14 cellular contexts compared by ENCODE assay signal in the genomic region with DNA sequence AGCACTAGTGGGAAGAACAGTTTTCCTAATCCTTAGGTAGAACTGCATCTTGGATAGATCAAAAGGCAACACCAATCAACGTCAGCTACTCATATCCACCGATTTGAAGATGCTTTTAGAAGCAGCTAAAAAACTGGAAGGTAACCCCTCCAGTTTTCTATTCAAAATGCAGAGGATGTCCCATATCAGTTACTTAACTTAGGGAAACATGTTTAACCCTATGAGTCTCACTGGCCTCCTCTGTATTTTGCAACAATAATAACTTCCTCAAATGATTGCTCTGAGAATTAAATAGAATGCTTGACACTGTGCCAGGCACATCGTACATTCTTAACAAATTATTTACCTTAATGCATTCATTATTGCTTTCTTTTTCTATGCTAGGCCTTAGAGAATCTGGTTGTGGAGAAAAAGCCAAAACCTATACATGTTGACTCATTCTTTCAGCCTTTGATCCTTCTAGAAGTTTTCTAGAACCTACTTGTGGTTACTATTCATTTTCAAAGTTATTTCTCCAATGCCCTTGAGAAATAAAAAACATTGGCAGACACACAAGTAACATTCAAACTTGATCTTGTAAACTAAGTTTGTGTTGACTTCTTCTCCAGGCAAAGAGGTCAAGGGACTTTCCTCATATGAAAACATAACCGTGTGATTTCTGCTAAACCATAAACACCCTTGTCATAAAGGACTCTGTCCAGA. TPM values are rescaled to one million over a fixed set of nuclear protein-coding genes. Genes with fewer than 3 reads are reported as not detected.
DNase-seq lines count a peak whose midpoint lies in the region; ATAC-seq, FAIRE-seq and TF ChIP-seq lines count a peak whose summit lies in the region.
"Had no signal": no experiment of that assay in that cellular context is flagged by ENCODE, and none has a peak within 500 bp of the region (broad histone marks: within the 10 kb centered on the region; RNA-seq: fewer than 3 reads in every experiment).

No MANE protein-coding gene starts in this region.

- H3K27ac Mint-ChIP-seq in activated naive CD4-positive, alpha-beta T cell treated with anti-CD3 and anti-CD28 coated beads, Interleukin-2, amount 50 U/mL, for 24 hours = peak overlapping the region; percentile 99
- peak overlapping the region; percentile 75 for H3K27ac Mint-ChIP-seq in T-helper 2 cell treated with Interferon-gamma antibody and Interleukin-4, amounts not matched to agents 5 μg/mL and 100 μg/mL, for 36 hours
- H3K27ac Mint-ChIP-seq in WTC11 = no peak overlapping the region

- POLR2A ChIA-PET in WTC11 (lab: Charles Lee) = no interaction called here

- H3K4me1 Mint-ChIP-seq in activated naive CD4-positive, alpha-beta T cell treated with anti-CD3 and anti-CD28 coated beads, Interleukin-2, amount 50 U/mL, for 24 hours = peaks cover 79% of the 10 kb centered on the region
- peaks cover 62% of the 10 kb centered on the region for H3K4me1 Mint-ChIP-seq in T-helper 2 cell treated with Interferon-gamma antibody and Interleukin-4, amounts not matched to agents 5 μg/mL and 100 μg/mL, for 36 hours (ENCODE audit: low read depth)
- H3K4me1 Mint-ChIP-seq in WTC11 = peaks cover 35% of the 10 kb centered on the region

- CTCF ChIA-PET in WTC11 (lab: Charles Lee) = no interaction called here

- no peaks in the 10 kb centered on the region for H3K27me3 Mint-ChIP-seq in activated naive CD4-positive, alpha-beta T cell treated with anti-CD3 and anti-CD28 coated beads, Interleukin-2, amount 50 U/mL, for 24 hours
- no peaks in the 10 kb centered on the region for H3K27me3 Mint-ChIP-seq in T-helper 2 cell treated with Interferon-gamma antibody and Interleukin-4, amounts not matched to agents 5 μg/mL and 100 μg/mL, for 36 hours (ENCODE audit: low read depth)
- H3K27me3 Mint-ChIP-seq in WTC11 (ENCODE audit: low read depth) = peaks cover 31% of the 10 kb centered on the region
- H3K27me3 Mint-ChIP-seq: naive B cell had no signal

- H3K27ac ChIP-seq in temporal lobe (ENCODE audit: low read depth, low read length) = peak overlapping the region; percentile 64
- H3K27ac ChIP-seq: esophagus squamous epithelium, KMS-11 had no signal

- no peak for DNase-seq in activated naive CD4-positive, alpha-beta T cell treated with Interleukin-2 at 50 U/mL for 16 hours
- no peak for DNase-seq in T-helper 2 cell treated with Interferon-gamma antibody and Interleukin-4, amounts not matched to agents 5 μg/mL and 100 μg/mL, for 36 hours (ENCODE audit: low spot score)
- DNase-seq in WTC11 (ENCODE audit: low spot score) = no peak
- DNase-seq in amniotic stem cell (lab: John Stamatoyannopoulos, UW) = no peak
- DNase-seq: EL, esophagus squamous epithelium, islet precursor cell, naive B cell, OCI-M1 had no signal

- ATAC-seq in WTC11 (no peak), GM19397 (IDR thresholded peaks at IDR 0.05; ENCODE audit: unreplicated experiment) (no peak)

- peak overlapping the region; percentile 95 for H3K4me3 Mint-ChIP-seq in activated naive CD4-positive, alpha-beta T cell treated with anti-CD3 and anti-CD28 coated beads, Interleukin-2, amount 50 U/mL, for 24 hours
- H3K4me3 Mint-ChIP-seq in T-helper 2 cell treated with Interferon-gamma antibody and Interleukin-4, amounts not matched to agents 5 μg/mL and 100 μg/mL, for 36 hours = peak overlapping the region; percentile 94
- no peak overlapping the region for H3K4me3 Mint-ChIP-seq in WTC11

- no peak for TF ChIP-seq CTCF in WTC11 (IDR thresholded peaks at IDR 0.05)

- no peaks in the 10 kb centered on the region for H3K9me3 Mint-ChIP-seq in activated naive CD4-positive, alpha-beta T cell treated with anti-CD3 and anti-CD28 coated beads, Interleukin-2, amount 50 U/mL, for 24 hours
- H3K9me3 Mint-ChIP-seq in T-helper 2 cell treated with Interferon-gamma antibody and Interleukin-4, amounts not matched to agents 5 μg/mL and 100 μg/mL, for 36 hours = no peaks in the 10 kb centered on the region
- no peaks in the 10 kb centered on the region for H3K9me3 Mint-ChIP-seq in WTC11
- H3K9me3 Mint-ChIP-seq: naive B cell had no signal

- FAIRE-seq in endometrium (lab: Jason Lieb, UNC) = peak; percentile 100

- H3K36me3 Mint-ChIP-seq in activated naive CD4-positive, alpha-beta T cell treated with anti-CD3 and anti-CD28 coated beads, Interleukin-2, amount 50 U/mL, for 24 hours = peaks cover 34% of the 10 kb centered on the region
- H3K36me3 Mint-ChIP-seq in T-helper 2 cell treated with Interferon-gamma antibody and Interleukin-4, amounts not matched to agents 5 μg/mL and 100 μg/mL, for 36 hours (ENCODE audit: low read depth) = peaks cover 71% of the 10 kb centered on the region
- H3K36me3 Mint-ChIP-seq in WTC11 = no peaks in the 10 kb centered on the region

TF ChIP-seq in WTC11, 78 proteins besides CTCF, POLR2A, EP300 and RAD21:
- TF ChIP-seq, protein P1, sequence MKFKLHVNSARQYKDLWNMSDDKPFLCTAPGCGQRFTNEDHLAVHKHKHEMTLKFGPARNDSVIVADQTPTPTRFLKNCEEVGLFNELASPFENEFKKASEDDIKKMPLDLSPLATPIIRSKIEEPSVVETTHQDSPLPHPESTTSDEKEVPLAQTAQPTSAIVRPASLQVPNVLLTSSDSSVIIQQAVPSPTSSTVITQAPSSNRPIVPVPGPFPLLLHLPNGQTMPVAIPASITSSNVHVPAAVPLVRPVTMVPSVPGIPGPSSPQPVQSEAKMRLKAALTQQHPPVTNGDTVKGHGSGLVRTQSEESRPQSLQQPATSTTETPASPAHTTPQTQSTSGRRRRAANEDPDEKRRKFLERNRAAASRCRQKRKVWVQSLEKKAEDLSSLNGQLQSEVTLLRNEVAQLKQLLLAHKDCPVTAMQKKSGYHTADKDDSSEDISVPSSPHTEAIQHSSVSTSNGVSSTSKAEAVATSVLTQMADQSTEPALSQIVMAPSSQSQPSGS (CRISPR knock-in tag; IDR thresholded peaks at IDR 0.05; ENCODE audit: borderline replicate concordance, low read depth) = no peak
- TF ChIP-seq USF1 (CRISPR knock-in tag; IDR thresholded peaks at IDR 0.05) (no peak), ZNF219 (CRISPR knock-in tag; IDR thresholded peaks at IDR 0.05; ENCODE audit: borderline replicate concordance) (no peak), CREB1 (CRISPR knock-in tag; IDR thresholded peaks at IDR 0.05) (no peak), ZNF138 (CRISPR knock-in tag; conservative IDR thresholded peaks at IDR 0.05) (no peak), AR (CRISPR knock-in tag; IDR thresholded peaks at IDR 0.05) (no peak), NR3C1 (CRISPR knock-in tag; conservative IDR thresholded peaks at IDR 0.05; ENCODE audit: low read depth) (no peak), ZNF232 (CRISPR knock-in tag; IDR thresholded peaks at IDR 0.05) (no peak)
- TF ChIP-seq, protein P2, sequence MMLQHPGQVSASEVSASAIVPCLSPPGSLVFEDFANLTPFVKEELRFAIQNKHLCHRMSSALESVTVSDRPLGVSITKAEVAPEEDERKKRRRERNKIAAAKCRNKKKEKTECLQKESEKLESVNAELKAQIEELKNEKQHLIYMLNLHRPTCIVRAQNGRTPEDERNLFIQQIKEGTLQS (CRISPR knock-in tag; conservative IDR thresholded peaks at IDR 0.05) = no peak
TF ChIP-seq in WTC11: peak in this region for 0.

RNA-seq across cellular contexts. Expression of gene DOCK10, which starts 4.7 kb away (rescaled TPM):
- total RNA-seq in temporal lobe (10.1 TPM), WTC11 (2021) (0.76 to 2.9 TPM (median 1.6 TPM) in 3 replicates)
